In the genomic region with DNA sequence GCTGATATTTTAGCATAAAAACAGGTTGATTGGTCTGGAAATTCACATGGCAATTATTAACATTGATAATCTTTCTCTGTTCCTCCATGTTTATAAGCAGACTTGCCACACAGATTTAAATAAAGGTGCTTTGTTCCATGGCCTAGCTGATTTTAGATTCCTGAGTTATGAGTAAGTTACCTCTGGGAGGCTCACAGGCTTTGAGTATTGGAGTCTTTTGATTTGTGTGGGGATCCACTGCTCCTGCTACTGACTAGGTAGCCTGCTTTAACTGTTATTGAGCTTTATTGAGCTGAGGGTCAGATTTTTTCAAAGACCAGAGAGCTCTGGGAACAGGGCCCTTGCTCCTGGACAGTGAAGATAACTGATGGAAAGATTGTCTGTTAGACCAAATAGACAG, we compare ENCODE assay signal across 17 cellular contexts.
"Had no signal": no experiment of that assay in that cellular context is flagged by ENCODE, and none has a peak within 500 bp of the region (broad histone marks: within the 10 kb centered on the region; RNA-seq: fewer than 3 reads in every experiment).

No MANE protein-coding gene starts in this region.

- H3K36me3 ChIP-seq: colonic mucosa, prostate gland, tibial artery had no signal

- H3K4me3 ChIP-seq: colonic mucosa, mucosa of descending colon, prostate gland, tibial artery had no signal

- H3K27me3 ChIP-seq: colonic mucosa, tibial artery had no signal

- H3K4me1 ChIP-seq: colonic mucosa, prostate gland, tibial artery had no signal

- H3K9me3 ChIP-seq: colonic mucosa, mucosa of descending colon, prostate gland, tibial artery had no signal

- ATAC-seq: activated CD8-positive, alpha-beta memory T cell treated with anti-CD3 and anti-CD28 coated beads, Interleukin-2, amount 10 ng/mL, durations not matched to agents 7 days and 5 days; esophagus mucosa; mucosa of descending colon; right cardiac atrium; WTC11 had no signal

- FAIRE-seq: endometrium, TTC549 had no signal

- H3K27ac ChIP-seq: colonic mucosa, prostate gland, tibial artery had no signal

- DNase-seq: activated CD4-positive, alpha-beta memory T cell treated with anti-CD3 and anti-CD28 coated beads for 36 hours; activated CD4-positive, alpha-beta T cell treated with anti-CD3 and anti-CD28 coated beads for 4 hours; activated CD8-positive, alpha-beta memory T cell treated with anti-CD3 and anti-CD28 coated beads, Interleukin-2, amount 10 ng/mL, durations not matched to agents 7 days and 5 days; colonic mucosa; mesenchymal stem cell; mucosa of descending colon; naive B cell; right cardiac atrium; stimulated activated CD4-positive, alpha-beta T cell treated with anti-CD3 and anti-CD28 coated beads, Interleukin-2, amount 100 ng/mL, for 24 hours; stimulated activated naive CD4-positive, alpha-beta T cell treated with Interleukin-2 at 50 U/mL for 16 hours; substantia nigra; tibial artery had no signal
